ENCODE assay signal across 9 cellular contexts in genomic region chr19:38842439-38843174, GRCh38. TPM values are rescaled to one million over a fixed set of nuclear protein-coding genes. Genes with fewer than 3 reads are reported as not detected.
DNase-seq lines count a peak whose midpoint lies in the region; ATAC-seq and TF ChIP-seq lines count a peak whose summit lies in the region.
"Had no signal": no experiment of that assay in that cellular context is flagged by ENCODE, and none has a peak within 500 bp of the region (broad histone marks: within the 10 kb centered on the region; RNA-seq: fewer than 3 reads in every experiment).

No MANE protein-coding gene starts in this region.

- H3K4me3 ChIP-seq in esophagus squamous epithelium = no peak overlapping the region
- H3K4me3 ChIP-seq in breast epithelium = no peak overlapping the region
- no peak overlapping the region for H3K4me3 ChIP-seq in left lung

- peak in 1 of 4 donors; percentile 40 for TF ChIP-seq POLR2A in esophagus squamous epithelium (IDR thresholded peaks at IDR 0.05)
- no peak for TF ChIP-seq POLR2A in breast epithelium (IDR thresholded peaks at IDR 0.05)

- intact Hi-C loops in esophagus squamous epithelium (cut with DNase I) (no loop called here), breast epithelium (cut with DNase I; ENCODE audit: low total_unique reads) (no loop called here), left lung (cut with DNase I) (no loop called here)

- ATAC-seq in HG02610 (IDR thresholded peaks at IDR 0.05; ENCODE audit: unreplicated experiment) = peak; percentile 49
- no peak for ATAC-seq in HG03045 (IDR thresholded peaks at IDR 0.05; ENCODE audit: unreplicated experiment)
- no peak for ATAC-seq in left lung
- no peak for ATAC-seq in HG02759 (IDR thresholded peaks at IDR 0.05; ENCODE audit: unreplicated experiment)

- H3K27me3 ChIP-seq in esophagus squamous epithelium = no peaks in the 10 kb centered on the region
- no peaks in the 10 kb centered on the region for H3K27me3 ChIP-seq in breast epithelium
- H3K27me3 ChIP-seq in left lung = no peaks in the 10 kb centered on the region

- TF ChIP-seq CTCF in esophagus squamous epithelium (IDR thresholded peaks at IDR 0.05) (no peak), breast epithelium (IDR thresholded peaks at IDR 0.05) (no peak), left lung (IDR thresholded peaks at IDR 0.05) (no peak)

- DNase-seq in activated CD8-positive, alpha-beta memory T cell treated with anti-CD3 and anti-CD28 coated beads, Interleukin-2, amount 50 U/mL, for 24 hours (ENCODE audit: extremely low read depth) = peak; percentile 26
- no peak for DNase-seq in esophagus squamous epithelium (lab: John Stamatoyannopoulos, UW)
- DNase-seq in stimulated activated CD8-positive, alpha-beta memory T cell treated with anti-CD3 and anti-CD28 coated beads, Interleukin-15, amount 100 ng/mL, for 48 hours (ENCODE audit: low read depth in 2 of 2) = peak; percentile 53 to 60
- DNase-seq in breast epithelium (ENCODE audit: low spot score in 2 of 2) = no peak
- DNase-seq in left lung = no peak
- DNase-seq: NK-92 treated with Interleukin-12 subunit alpha and Interleukin-12 subunit beta, amount 100 ng/mL, for 24 hours had no signal

- H3K36me3 ChIP-seq in esophagus squamous epithelium (peaks cover 90 to 100% (median 99%) of the 10 kb centered on the region in 3 donors), breast epithelium (peaks cover 29% of the 10 kb centered on the region), left lung (peaks cover 22 to 100% of the 10 kb centered on the region in 2 donors)

- H3K27ac ChIP-seq in esophagus squamous epithelium (peak overlapping the region; percentile 3 to 94 (median 60)), breast epithelium (peak overlapping the region in 1 of 2 donors; percentile 36), left lung (no peak overlapping the region)

- H3K9me3 ChIP-seq in esophagus squamous epithelium (no peaks in the 10 kb centered on the region), breast epithelium (no peaks in the 10 kb centered on the region), left lung (no peaks in the 10 kb centered on the region)

- 82 to 83% methylated on average over 5 to 12 of the region's 17 CpGs for WGBS in esophagus squamous epithelium, 2 donors

- peaks cover 25 to 98% (median 55%) of the 10 kb centered on the region in 3 donors for H3K4me1 ChIP-seq in esophagus squamous epithelium
- peaks cover 5 to 6% of the 10 kb centered on the region in 2 donors for H3K4me1 ChIP-seq in breast epithelium
- peaks cover 6 to 28% of the 10 kb centered on the region in 2 donors for H3K4me1 ChIP-seq in left lung

RNA-seq across cellular contexts. Expression of gene HNRNPL, which starts 7.2 kb away (rescaled TPM):
- total RNA-seq in esophagus squamous epithelium (100 to 1,000 TPM; 136 to 186 (median 167) TPM), breast epithelium (100 to 1,000 TPM; 164 to 193 (median 168) TPM), left lung (100 to 1,000 TPM; 252 to 321 TPM)

RNA-seq across cellular contexts. Expression of gene ECH1, which starts 11.0 kb away (rescaled TPM):
- total RNA-seq in esophagus squamous epithelium (100 to 1,000 TPM in 1 of 4 donors, 10 to 100 TPM in 3; 63.4 to 129 (median 85.9) TPM), breast epithelium (100 to 1,000 TPM in 1 of 3 donors, 10 to 100 TPM in 2; 85.8 to 113 (median 93.8) TPM), left lung (100 to 1,000 TPM; 154 to 185 TPM)

RNA-seq across cellular contexts. Expression of gene LGALS4, which starts 29.9 kb away (rescaled TPM):
- total RNA-seq in esophagus squamous epithelium = under 1 TPM in 2 of 4 donors, not detected in 2; 0.62 to 0.76 TPM
- total RNA-seq in breast epithelium = 10 to 100 TPM in 1 of 3 donors, under 1 TPM in 2; 0.80 to 16.4 (median 0.88) TPM
- 1 to 10 TPM in 1 of 2 donors, under 1 TPM in 1; 0.64 to 1.5 TPM for total RNA-seq in left lung

RNA-seq across cellular contexts. Expression of gene RINL, which starts 35.5 kb away (rescaled TPM):
- 10 to 100 TPM in 1 of 4 donors, 1 to 10 TPM in 3; 4.8 to 14.9 (median 5.7) TPM for total RNA-seq in esophagus squamous epithelium
- 10 to 100 TPM in 2 of 3 donors, 1 to 10 TPM in 1; 4.5 to 13.0 (median 12.8) TPM for total RNA-seq in breast epithelium
- total RNA-seq in left lung = 10 to 100 TPM in 1 of 2 donors, 1 to 10 TPM in 1; 8.6 to 10.8 TPM

RNA-seq across cellular contexts. Expression of gene LGALS7B, which starts 53.6 kb away (rescaled TPM):
- 1,000 to 10,000 TPM in 3 of 4 donors, 100 to 1,000 TPM in 1; 871 to 2,466 (median 1,613) TPM for total RNA-seq in esophagus squamous epithelium
- total RNA-seq in breast epithelium = 10 to 100 TPM in 1 of 3 donors, 1 to 10 TPM in 1, not detected in 1; 5.9 to 23.6 TPM
- total RNA-seq in left lung = not detected

Comparison
In these comparisons a context has a peak if more than half of its experiments do, and no peak if none do; other contexts are left out.
1. DNase-seq: peak in activated CD8-positive, alpha-beta memory T cell treated with anti-CD3 and anti-CD28 coated beads, Interleukin-2, amount 50 U/mL, for 24 hours (single experiment) and stimulated activated CD8-positive, alpha-beta memory T cell treated with anti-CD3 and anti-CD28 coated beads, Interleukin-15, amount 100 ng/mL, for 48 hours (2 of 2); none in esophagus squamous epithelium (single experiment), breast epithelium (0 of 2) and left lung (0 of 2).
2. H3K27ac ChIP-seq: peak in esophagus squamous epithelium (4 of 4); none in left lung (0 of 2).